In genomic region chr13:86877449-86877848, GRCh38 we compare ENCODE assay signal across 1 cellular context.
TF ChIP-seq lines count a peak whose summit lies in the region.

No MANE protein-coding gene starts in this region.

TF ChIP-seq in HEK293, 187 proteins besides CTCF, POLR2A, EP300 and RAD21 (continued from another document):
- TF ChIP-seq, protein P1, sequence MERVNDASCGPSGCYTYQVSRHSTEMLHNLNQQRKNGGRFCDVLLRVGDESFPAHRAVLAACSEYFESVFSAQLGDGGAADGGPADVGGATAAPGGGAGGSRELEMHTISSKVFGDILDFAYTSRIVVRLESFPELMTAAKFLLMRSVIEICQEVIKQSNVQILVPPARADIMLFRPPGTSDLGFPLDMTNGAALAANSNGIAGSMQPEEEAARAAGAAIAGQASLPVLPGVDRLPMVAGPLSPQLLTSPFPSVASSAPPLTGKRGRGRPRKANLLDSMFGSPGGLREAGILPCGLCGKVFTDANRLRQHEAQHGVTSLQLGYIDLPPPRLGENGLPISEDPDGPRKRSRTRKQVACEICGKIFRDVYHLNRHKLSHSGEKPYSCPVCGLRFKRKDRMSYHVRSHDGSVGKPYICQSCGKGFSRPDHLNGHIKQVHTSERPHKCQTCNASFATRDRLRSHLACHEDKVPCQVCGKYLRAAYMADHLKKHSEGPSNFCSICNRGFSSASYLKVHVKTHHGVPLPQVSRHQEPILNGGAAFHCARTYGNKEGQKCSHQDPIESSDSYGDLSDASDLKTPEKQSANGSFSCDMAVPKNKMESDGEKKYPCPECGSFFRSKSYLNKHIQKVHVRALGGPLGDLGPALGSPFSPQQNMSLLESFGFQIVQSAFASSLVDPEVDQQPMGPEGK (tag by site-specific recombination; IDR thresholded peaks at IDR 0.05), result no peak
- TF ChIP-seq, protein P2, sequence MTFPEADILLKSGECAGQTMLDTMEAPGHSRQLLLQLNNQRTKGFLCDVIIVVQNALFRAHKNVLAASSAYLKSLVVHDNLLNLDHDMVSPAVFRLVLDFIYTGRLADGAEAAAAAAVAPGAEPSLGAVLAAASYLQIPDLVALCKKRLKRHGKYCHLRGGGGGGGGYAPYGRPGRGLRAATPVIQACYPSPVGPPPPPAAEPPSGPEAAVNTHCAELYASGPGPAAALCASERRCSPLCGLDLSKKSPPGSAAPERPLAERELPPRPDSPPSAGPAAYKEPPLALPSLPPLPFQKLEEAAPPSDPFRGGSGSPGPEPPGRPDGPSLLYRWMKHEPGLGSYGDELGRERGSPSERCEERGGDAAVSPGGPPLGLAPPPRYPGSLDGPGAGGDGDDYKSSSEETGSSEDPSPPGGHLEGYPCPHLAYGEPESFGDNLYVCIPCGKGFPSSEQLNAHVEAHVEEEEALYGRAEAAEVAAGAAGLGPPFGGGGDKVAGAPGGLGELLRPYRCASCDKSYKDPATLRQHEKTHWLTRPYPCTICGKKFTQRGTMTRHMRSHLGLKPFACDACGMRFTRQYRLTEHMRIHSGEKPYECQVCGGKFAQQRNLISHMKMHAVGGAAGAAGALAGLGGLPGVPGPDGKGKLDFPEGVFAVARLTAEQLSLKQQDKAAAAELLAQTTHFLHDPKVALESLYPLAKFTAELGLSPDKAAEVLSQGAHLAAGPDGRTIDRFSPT (tag by site-specific recombination; IDR thresholded peaks at IDR 0.05), result peak; percentile 71
- no peak for TF ChIP-seq ZNF24 (tag by site-specific recombination; IDR thresholded peaks at IDR 0.05)
- no peak for TF ChIP-seq ZNF211 (tag by site-specific recombination; IDR thresholded peaks at IDR 0.05; ENCODE audit: low read depth)
- no peak for TF ChIP-seq ZNF639 (tag by site-specific recombination; IDR thresholded peaks at IDR 0.05)
- TF ChIP-seq ZSCAN30 (tag by site-specific recombination; IDR thresholded peaks at IDR 0.05), result no peak
- no peak for TF ChIP-seq IKZF3 (tag by site-specific recombination; IDR thresholded peaks at IDR 0.05)
- TF ChIP-seq, protein P3, sequence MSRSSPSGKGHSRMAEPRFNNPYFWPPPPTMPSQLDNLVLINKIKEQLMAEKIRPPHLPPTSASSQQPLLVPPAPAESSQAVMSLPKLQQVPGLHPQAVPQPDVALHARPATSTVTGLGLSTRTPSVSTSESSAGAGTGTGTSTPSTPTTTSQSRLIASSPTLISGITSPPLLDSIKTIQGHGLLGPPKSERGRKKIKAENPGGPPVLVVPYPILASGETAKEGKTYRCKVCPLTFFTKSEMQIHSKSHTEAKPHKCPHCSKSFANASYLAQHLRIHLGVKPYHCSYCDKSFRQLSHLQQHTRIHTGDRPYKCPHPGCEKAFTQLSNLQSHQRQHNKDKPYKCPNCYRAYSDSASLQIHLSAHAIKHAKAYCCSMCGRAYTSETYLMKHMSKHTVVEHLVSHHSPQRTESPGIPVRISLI (tag by site-specific recombination; IDR thresholded peaks at IDR 0.05), result no peak
- no peak for TF ChIP-seq MEIS1 (CRISPR knock-in tag; IDR thresholded peaks at IDR 0.05; ENCODE audit: borderline replicate concordance)
- peak; percentile 87 for TF ChIP-seq TRIM28 (IDR thresholded peaks at IDR 0.05; ENCODE audit: borderline replicate concordance, low read length)
- TF ChIP-seq KLF16 (tag by site-specific recombination; IDR thresholded peaks at IDR 0.05), result no peak
TF ChIP-seq in HEK293: peak in this region for 4.
